Comparison of ENCODE assay signal across 8 cellular contexts in the genomic region with DNA sequence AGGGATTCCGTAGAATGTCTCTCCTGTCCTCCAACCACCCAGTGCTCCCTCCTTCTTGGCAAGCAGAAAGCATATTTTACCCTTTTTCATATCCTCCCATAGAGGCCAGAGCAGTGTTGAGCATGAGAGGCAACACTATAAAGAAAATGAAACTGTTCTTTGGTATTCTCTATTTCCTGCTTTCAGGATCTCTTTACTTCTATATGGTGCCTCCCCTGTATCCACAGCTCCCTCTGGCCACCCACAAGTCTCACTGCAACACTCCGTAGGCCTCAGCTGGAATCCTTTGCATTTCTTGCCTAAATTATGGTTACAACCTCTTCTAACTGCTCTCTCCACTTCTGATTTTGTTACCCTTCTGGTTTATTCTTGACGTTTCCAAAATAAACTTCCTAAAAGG.
DNase-seq lines count a peak whose midpoint lies in the region; ATAC-seq and TF ChIP-seq lines count a peak whose summit lies in the region.

No MANE protein-coding gene starts in this region.

- TF ChIP-seq CTCF in GM12874 (IDR thresholded peaks at IDR 0.05; ENCODE audit: insufficient read depth, low read depth, low read length) = peak; percentile 45; the same call in 1 of the 2 replicates
- TF ChIP-seq CTCF in HFF-Myc (IDR thresholded peaks at IDR 0.05; ENCODE audit: low read depth, low read length, missing control alignments) = peak; percentile 52
- no peak for TF ChIP-seq CTCF in omental fat pad (IDR thresholded peaks at IDR 0.05)

- ATAC-seq in omental fat pad (ENCODE audit: low FRiP score) = peak; percentile 83

- no peak overlapping the region for H3K4me3 ChIP-seq in HFF-Myc (replicated peaks; ENCODE audit: low read depth, low read length)

- DNase-seq in AG20443 (ENCODE audit: low spot score) (peak; percentile 30), HFF-Myc (ENCODE audit: extremely low read depth, low read depth) (peak; percentile 12), LoVo (ENCODE audit: low spot score) (peak; percentile 42), SW 1271 (lab: John Stamatoyannopoulos, UW) (peak; percentile 29 to 53), erythroblast (lab: John Stamatoyannopoulos, UW) (peak; percentile 40 to 52), omental fat pad (ENCODE audit: low spot score) (no peak), mucosa of gallbladder (ENCODE audit: low spot score) (no peak)

- TF ChIP-seq POLR2A in erythroblast (IDR thresholded peaks at IDR 0.05; ENCODE audit: low read length) = no peak

Comparison
In these comparisons a context has a peak if more than half of its experiments do, and no peak if none do; other contexts are left out.
1. DNase-seq: peak in AG20443 (single experiment), HFF-Myc (single experiment), LoVo (single experiment), SW 1271 (2 of 2) and erythroblast (2 of 2); none in omental fat pad (single experiment) and mucosa of gallbladder (single experiment).
2. CTCF ChIP-seq: peak in GM12874 (single experiment) and HFF-Myc (single experiment); none in omental fat pad (0 of 3).